In the genomic region with DNA sequence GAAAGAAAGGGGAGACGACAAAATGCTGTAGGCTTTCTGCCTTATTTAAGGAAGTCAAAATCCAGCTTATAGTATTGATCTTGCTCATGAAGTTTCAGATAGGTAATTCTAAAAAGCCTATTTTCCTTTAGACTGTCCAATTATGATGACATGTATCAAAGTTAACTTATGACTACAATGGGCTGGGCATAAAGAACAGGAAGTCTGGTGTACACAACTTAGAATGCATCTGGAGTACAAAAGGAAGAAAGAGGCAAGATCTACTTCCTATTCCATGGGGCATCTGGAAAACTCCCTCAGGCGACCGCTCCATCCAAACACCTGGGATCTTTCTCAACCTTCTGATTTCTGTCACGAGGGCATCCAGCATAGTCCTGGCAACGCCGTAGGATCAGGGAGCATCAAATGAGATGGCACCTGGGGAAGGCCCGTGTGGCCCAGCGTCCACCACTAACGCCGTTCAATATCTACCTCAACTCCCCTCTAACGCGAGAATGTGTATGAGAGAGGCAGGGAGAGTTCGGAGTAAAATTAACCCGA, we compare ENCODE assay signal across 8 cellular contexts. TPM values are rescaled to one million over a fixed set of nuclear protein-coding genes. Genes with fewer than 3 reads are reported as not detected.
DNase-seq lines count a peak whose midpoint lies in the region; ATAC-seq and TF ChIP-seq lines count a peak whose summit lies in the region.

No MANE protein-coding gene starts in this region.

- no peak overlapping the region for H2BK15ac ChIP-seq in neuronal stem cell (ENCODE audit: low read length)

- H3F3A ChIP-seq in PC-9 (ENCODE audit: insufficient read depth, low read depth): peaks cover 10% of the 10 kb centered on the region; the same call in 1 of the 2 replicates

- no peak overlapping the region for H3K18ac ChIP-seq in neuronal stem cell (ENCODE audit: low read length)

- CTCF ChIA-PET in PC-9 (lab: Charles Lee): no interaction called here

- H3K4me1 Mint-ChIP-seq in endothelial cell (ENCODE audit: unreplicated experiment): peaks cover 6% of the 10 kb centered on the region

- peaks cover 36% of the 10 kb centered on the region for H3K79me2 ChIP-seq in PC-9 (ENCODE audit: low read depth)

- no peak overlapping the region for H2BK12ac ChIP-seq in neuronal stem cell (ENCODE audit: low read length)

- H3K14ac ChIP-seq in neuronal stem cell (ENCODE audit: low read length): no peak overlapping the region

- TSS peak; percentile 51 for BruUV-seq in PC-9 (replicated peaks; lab: Mats Ljungman, UMichigan)

- peak overlapping the region; percentile 97 for H2AFZ ChIP-seq in PC-9
- H2AFZ ChIP-seq in neuronal stem cell (ENCODE audit: low read length): no peak overlapping the region

- no peaks in the 10 kb centered on the region for H3K79me1 ChIP-seq in neuronal stem cell (ENCODE audit: low read depth, low read length)

- TF ChIP-seq CTCF in PC-9 (conservative IDR thresholded peaks at IDR 0.05) (no peak), endothelial cell (IDR thresholded peaks at IDR 0.05; ENCODE audit: unreplicated experiment) (no peak), adrenal gland (IDR thresholded peaks at IDR 0.05) (no peak)

- no peak overlapping the region for H3K4ac ChIP-seq in neuronal stem cell (ENCODE audit: low read length)

- H4K8ac ChIP-seq in neuronal stem cell (ENCODE audit: low read depth, low read length): no peak overlapping the region

- WGBS in neuronal stem cell (ENCODE audit: extremely low coverage in 2 of 2, insufficient read length in 2 of 2, insufficient replicate concordance in 1 of 2), 2 donors: no CpG with 5 or more reads among the region's 14 CpGs
- 49 to 72% (median 59%) methylated on average over 12 to 14 of the region's 14 CpGs for WGBS in adrenal gland, 4 donors

- H4K20me1 ChIP-seq in PC-9 (ENCODE audit: insufficient read depth): no peaks in the 10 kb centered on the region

- no peak overlapping the region for H3K27ac Mint-ChIP-seq in endothelial cell (ENCODE audit: unreplicated experiment)

- POLR2A ChIA-PET in PC-9 (lab: Charles Lee; ENCODE audit: unreplicated experiment): no interaction called here

- H3K27me3 ChIP-seq in PC-9 (ENCODE audit: insufficient read depth, low read depth): no peaks in the 10 kb centered on the region
- H3K27me3 ChIP-seq in neuronal stem cell (ENCODE audit: control insufficient read depth in 3 of 3, insufficient read depth in 3 of 3, low read depth in 1 of 3, low read length in 3 of 3): peaks cover 0 to 4% (median 0%) of the 10 kb centered on the region in 3 experiments
- no peaks in the 10 kb centered on the region for H3K27me3 ChIP-seq in adrenal gland

- H3K4me3 ChIP-seq in PC-9: peak overlapping the region; percentile 85
- H3K4me3 ChIP-seq in neuronal stem cell (ENCODE audit: low read length in 2 of 2): peak overlapping the region in 1 of 2 donors; percentile 72
- H3K4me3 ChIP-seq in adrenal gland: peak overlapping the region in 2 of 4 donors; percentile 29 to 57

- no peak for TF ChIP-seq POLR2A in adrenal gland (IDR thresholded peaks at IDR 0.05)

- H3K27ac ChIP-seq in PC-9: peak overlapping the region; percentile 75
- no peak overlapping the region for H3K27ac ChIP-seq in neuronal stem cell (replicated peaks; ENCODE audit: low read length)
- peak overlapping the region in 2 of 5 donors; percentile 2 to 22 for H3K27ac ChIP-seq in adrenal gland

- no peak overlapping the region for H3K23ac ChIP-seq in neuronal stem cell (ENCODE audit: low read depth, low read length, poor library complexity)

- H3K4me1 ChIP-seq in PC-9 (replicated peaks; ENCODE audit: insufficient read depth): peaks cover 16% of the 10 kb centered on the region; the same call in 1 of the 2 replicates
- peaks cover 12 to 14% of the 10 kb centered on the region in 2 donors for H3K4me1 ChIP-seq in neuronal stem cell (ENCODE audit: control insufficient read depth in 2 of 2, insufficient read depth in 1 of 2, low read depth in 1 of 2, low read length in 2 of 2)
- H3K4me1 ChIP-seq in adrenal gland (replicated peaks in 1 of 2): peaks cover 6 to 15% of the 10 kb centered on the region in 2 donors

- no peaks in the 10 kb centered on the region for H3K9me3 ChIP-seq in PC-9 (ENCODE audit: insufficient read depth, low read depth)
- H3K9me3 ChIP-seq in neuronal stem cell (replicated peaks in 1 of 2; ENCODE audit: control insufficient read depth in 2 of 2, insufficient read depth in 1 of 2, low read depth in 1 of 2, low read length in 2 of 2): peaks cover 0 to 3% of the 10 kb centered on the region in 2 donors
- H3K9me3 ChIP-seq in adrenal gland (replicated peaks in 1 of 3): no peaks in the 10 kb centered on the region

- no peaks in the 10 kb centered on the region for H3K36me3 ChIP-seq in PC-9 (ENCODE audit: low read depth)
- no peaks in the 10 kb centered on the region for H3K36me3 ChIP-seq in neuronal stem cell (replicated peaks in 1 of 2; ENCODE audit: control insufficient read depth in 2 of 2, insufficient read depth in 2 of 2, low read length in 2 of 2)
- no peaks in the 10 kb centered on the region for H3K36me3 ChIP-seq in adrenal gland (replicated peaks in 1 of 2)

- H3K36me3 Mint-ChIP-seq in endothelial cell (ENCODE audit: low read depth, unreplicated experiment): no peaks in the 10 kb centered on the region

- no peak overlapping the region for H2BK120ac ChIP-seq in neuronal stem cell (ENCODE audit: low read depth, low read length)

- no peak overlapping the region for H4K91ac ChIP-seq in neuronal stem cell (ENCODE audit: low read depth, low read length, poor library complexity)

- peak; percentile 48 for DNase-seq in NCI-H82 (lab: John Stamatoyannopoulos, UW)
- no peak for DNase-seq in NCI-H82 treated with DMSO at 0.1 percent for 48 hours (lab: John Stamatoyannopoulos, UW; ENCODE audit: unreplicated experiment)
- peak in 1 of 2 experiments; percentile 36 for DNase-seq in PC-9
- DNase-seq in endothelial cell (ENCODE audit: low spot score): no peak
- DNase-seq in neuronal stem cell (ENCODE audit: low spot score): no peak
- no peak for DNase-seq in GM19240 (ENCODE audit: insufficient read length, low spot score)
- DNase-seq in adrenal gland: no peak

- H3K4me2 ChIP-seq in PC-9 (peak overlapping the region; percentile 91), neuronal stem cell (ENCODE audit: insufficient read depth, low read length, poor library complexity, severe bottlenecking) (no peak overlapping the region)

- intact Hi-C loops in PC-9 (cut with micrococcal nuclease; ENCODE audit: unreplicated experiment): no loop called here
- intact Hi-C loops in adrenal gland (cut with DNase I): no loop called here

- peak; percentile 3 for ATAC-seq in HG02870 (IDR thresholded peaks at IDR 0.05; ENCODE audit: unreplicated experiment)

- H3K4me3 Mint-ChIP-seq in endothelial cell (ENCODE audit: unreplicated experiment): peak overlapping the region; percentile 76

- peak overlapping the region; percentile 1 for H2BK5ac ChIP-seq in neuronal stem cell (ENCODE audit: low read length)

- H3K27me3 Mint-ChIP-seq in endothelial cell (ENCODE audit: unreplicated experiment): no peaks in the 10 kb centered on the region

- no peaks in the 10 kb centered on the region for H3K9me3 Mint-ChIP-seq in endothelial cell (ENCODE audit: unreplicated experiment)

- H3K9me2 ChIP-seq in PC-9 (ENCODE audit: insufficient read depth): no peaks in the 10 kb centered on the region

- no peak overlapping the region for H3K9ac ChIP-seq in neuronal stem cell (ENCODE audit: low read depth, low read length, poor library complexity)

- peak overlapping the region; percentile 48 for H2AK5ac ChIP-seq in neuronal stem cell (ENCODE audit: low read depth, low read length)

RNA-seq across cellular contexts. Expression of gene FAM24B, which starts 0.5 kb away (rescaled TPM):
- 10.8 and 14.8 TPM in 2 replicates for total RNA-seq in PC-9 (2021)
- total RNA-seq in endothelial cell (ENCODE audit: unreplicated experiment): 2.7 TPM
- polyA plus RNA-seq in neuronal stem cell (2013, experiment 1 of 2): 1.5 TPM
- polyA plus RNA-seq in neuronal stem cell (2013, experiment 2 of 2): 1.2 TPM
- 1 to 10 TPM in 5 of 8 donors, under 1 TPM in 2, not detected in 1; 0.77 to 4.1 (median 1.7) TPM for total RNA-seq in adrenal gland
- polyA plus RNA-seq in adrenal gland: 1 to 10 TPM; 2.0 to 4.0 (median 3.1) TPM

RNA-seq across cellular contexts. Expression of gene FAM24A, which starts 31.5 kb away (rescaled TPM):
- not detected in 2 replicates for total RNA-seq in PC-9 (2021)
- not detected for total RNA-seq in endothelial cell (ENCODE audit: unreplicated experiment)
- polyA plus RNA-seq in neuronal stem cell (2013, experiment 1 of 2): not detected
- not detected for polyA plus RNA-seq in neuronal stem cell (2013, experiment 2 of 2)
- not detected for total RNA-seq in adrenal gland
- polyA plus RNA-seq in adrenal gland: not detected

RNA-seq across cellular contexts. Expression of gene CUZD1, which starts 33.2 kb away (rescaled TPM):
- total RNA-seq in PC-9 (2021) (1.4 and 2.0 TPM in 2 replicates), endothelial cell (ENCODE audit: unreplicated experiment) (0.54 TPM), adrenal gland (1 to 10 TPM in 2 of 8 donors, under 1 TPM in 3, not detected in 3; 0.14 to 1.7 (median 0.57) TPM)
- 0.11 TPM for polyA plus RNA-seq in neuronal stem cell (2013, experiment 1 of 2)
- polyA plus RNA-seq in neuronal stem cell (2013, experiment 2 of 2): 0.11 TPM
- polyA plus RNA-seq in adrenal gland: 1 to 10 TPM in 2 of 3 donors, under 1 TPM in 1; 0.26 to 2.2 (median 1.5) TPM
